19 cellular contexts compared by ENCODE assay signal in genomic region chr1:209506101-209506500, GRCh38.
DNase-seq lines count a peak whose midpoint lies in the region; ATAC-seq, FAIRE-seq and TF ChIP-seq lines count a peak whose summit lies in the region.
"Had no signal": no experiment of that assay in that cellular context is flagged by ENCODE, and none has a peak within 500 bp of the region (broad histone marks: within the 10 kb centered on the region; RNA-seq: fewer than 3 reads in every experiment).

No MANE protein-coding gene starts in this region.

- no CpG with 5 or more reads among the region's 3 CpGs for WGBS in trophoblast cell (ENCODE audit: extremely low coverage, insufficient coverage, insufficient read length)
- WGBS in right cardiac atrium: 63% methylated on average over 3 of the region's 3 CpGs

- no peak overlapping the region for H3K9ac ChIP-seq in BLaER1 treated with 17β-estradiol and CSF1 and Interleukin-3, amounts not matched to agents 10 nM and 100 nM
- H3K9ac ChIP-seq in HUES6 (ENCODE audit: low read length) (peak overlapping the region; percentile 17), astrocyte (ENCODE audit: low read length) (no peak overlapping the region), trophoblast cell (ENCODE audit: low read length) (no peak overlapping the region)

- peak overlapping the region; percentile 66 for H2BK5ac ChIP-seq in trophoblast cell (ENCODE audit: low read depth, low read length, poor library complexity)

- POLR2A ChIA-PET in PC-9 (lab: Charles Lee; ENCODE audit: unreplicated experiment): no interaction called here

- H4K12ac ChIP-seq in trophoblast cell (ENCODE audit: low read depth, low read length): no peak overlapping the region

- no peaks in the 10 kb centered on the region for H3K27me3 ChIP-seq in BLaER1 treated with 17β-estradiol and CSF1 and Interleukin-3, amounts not matched to agents 10 nM and 100 nM
- H3K27me3 ChIP-seq in HUES6 (ENCODE audit: control insufficient read depth, insufficient read depth, low read length) (no peaks in the 10 kb centered on the region), astrocyte (ENCODE audit: insufficient read depth, low read length) (peaks cover 3% of the 10 kb centered on the region), trophoblast cell (ENCODE audit: insufficient read depth, low read length) (no peaks in the 10 kb centered on the region), PC-9 (ENCODE audit: insufficient read depth, low read depth) (no peaks in the 10 kb centered on the region), right cardiac atrium (ENCODE audit: control insufficient read depth, insufficient read depth) (no peaks in the 10 kb centered on the region), lower lobe of right lung (ENCODE audit: low read depth) (no peaks in the 10 kb centered on the region)

- H3K36me3 Mint-ChIP-seq in astrocyte (ENCODE audit: low read depth, unreplicated experiment): peaks cover 8% of the 10 kb centered on the region
- H3K36me3 Mint-ChIP-seq: CD14-positive monocyte; CD8-positive, alpha-beta memory T cell had no signal

- TF ChIP-seq CTCF in astrocyte (IDR thresholded peaks at IDR 0.05; ENCODE audit: insufficient read depth, low read depth, low read length) (no peak), PC-9 (conservative IDR thresholded peaks at IDR 0.05) (no peak), lower lobe of right lung (IDR thresholded peaks at IDR 0.05) (no peak)

- H3K14ac ChIP-seq in trophoblast cell (ENCODE audit: low read length): peak overlapping the region; percentile 32

- peak overlapping the region; percentile 66 for H4K91ac ChIP-seq in trophoblast cell (ENCODE audit: low read depth, low read length)

- H3K79me2 ChIP-seq in astrocyte (ENCODE audit: insufficient read depth, low read length) (no peaks in the 10 kb centered on the region), trophoblast cell (ENCODE audit: control insufficient read depth, insufficient read depth, low read length, poor library complexity) (no peaks in the 10 kb centered on the region), PC-9 (ENCODE audit: low read depth) (no peaks in the 10 kb centered on the region)

- no peak overlapping the region for H3K4me3 ChIP-seq in BLaER1 treated with 17β-estradiol and CSF1 and Interleukin-3, amounts not matched to agents 10 nM and 100 nM
- H3K4me3 ChIP-seq in HUES6 (ENCODE audit: low read depth, low read length): no peak overlapping the region
- H3K4me3 ChIP-seq in astrocyte (ENCODE audit: insufficient read depth, low read depth, low read length): no peak overlapping the region
- H3K4me3 ChIP-seq in trophoblast cell (ENCODE audit: low read depth, low read length): no peak overlapping the region
- no peak overlapping the region for H3K4me3 ChIP-seq in PC-9
- no peak overlapping the region for H3K4me3 ChIP-seq in right cardiac atrium (ENCODE audit: low read length)
- H3K4me3 ChIP-seq in lower lobe of right lung: no peak overlapping the region
- H3K4me3 ChIP-seq: GM23338 had no signal

- peak overlapping the region; percentile 18 for H2AK5ac ChIP-seq in trophoblast cell (ENCODE audit: low read length)

- H2BK120ac ChIP-seq in trophoblast cell (ENCODE audit: insufficient read depth, low read length, poor library complexity): peak overlapping the region; percentile 74

- no TSS peak for BruUV-seq in PC-9 (replicated peaks; lab: Mats Ljungman, UMichigan)

- H3K9me3 ChIP-seq in BLaER1 treated with 17β-estradiol and CSF1 and Interleukin-3, amounts not matched to agents 10 nM and 100 nM (replicated peaks in 1 of 11): peaks cover 10 to 19% (median 15%) of the 10 kb centered on the region in 11 experiments
- no peaks in the 10 kb centered on the region for H3K9me3 ChIP-seq in HUES6 (ENCODE audit: control insufficient read depth, insufficient read depth, low read depth, low read length)
- no peaks in the 10 kb centered on the region for H3K9me3 ChIP-seq in astrocyte (ENCODE audit: insufficient read depth, low read depth, low read length)
- H3K9me3 ChIP-seq in trophoblast cell (ENCODE audit: insufficient read depth, low read depth, low read length): peaks cover 8% of the 10 kb centered on the region
- no peaks in the 10 kb centered on the region; the same call in 1 of the 2 replicates for H3K9me3 ChIP-seq in PC-9 (ENCODE audit: insufficient read depth, low read depth)
- H3K9me3 ChIP-seq in right cardiac atrium (ENCODE audit: control insufficient read depth, low read length): no peaks in the 10 kb centered on the region
- no peaks in the 10 kb centered on the region for H3K9me3 ChIP-seq in lower lobe of right lung

- FAIRE-seq in astrocyte (lab: Jason Lieb, UNC): no peak
- FAIRE-seq: D721Med, GM12891, GM18507 had no signal

- H2BK12ac ChIP-seq in trophoblast cell (ENCODE audit: low read length): peak overlapping the region; percentile 46

- 0 out of 22 replicates have a peak, but pooled peaks cover 0 to 5% (median 0%) of the 10 kb centered on the region in 11 experiments for H3K36me3 ChIP-seq in BLaER1 treated with 17β-estradiol and CSF1 and Interleukin-3, amounts not matched to agents 10 nM and 100 nM
- no peaks in the 10 kb centered on the region for H3K36me3 ChIP-seq in HUES6 (ENCODE audit: control insufficient read depth, insufficient read depth, low read length)
- no peaks in the 10 kb centered on the region for H3K36me3 ChIP-seq in astrocyte (ENCODE audit: insufficient read depth, low read length)
- no peaks in the 10 kb centered on the region for H3K36me3 ChIP-seq in trophoblast cell (ENCODE audit: control insufficient read depth in 1 of 2, insufficient read depth in 2 of 2, low read length in 2 of 2)
- no peaks in the 10 kb centered on the region for H3K36me3 ChIP-seq in PC-9 (ENCODE audit: low read depth)
- no peaks in the 10 kb centered on the region for H3K36me3 ChIP-seq in lower lobe of right lung

- H3K18ac ChIP-seq in trophoblast cell (ENCODE audit: low read length): peak overlapping the region; percentile 11

- H3K27me3 Mint-ChIP-seq in astrocyte (ENCODE audit: low read depth, unreplicated experiment): no peaks in the 10 kb centered on the region

- H2AFZ ChIP-seq in astrocyte (ENCODE audit: low read depth, low read length): no peak overlapping the region
- H2AFZ ChIP-seq in trophoblast cell (ENCODE audit: insufficient read depth, low read length, poor library complexity): no peak overlapping the region
- no peak overlapping the region for H2AFZ ChIP-seq in PC-9
- H2AFZ ChIP-seq: GM23338 had no signal

- CTCF ChIA-PET in PC-9 (lab: Charles Lee): no interaction called here

- peaks cover 5% of the 10 kb centered on the region for H3K79me1 ChIP-seq in trophoblast cell (ENCODE audit: low read length)

- H3K27ac Mint-ChIP-seq in astrocyte (ENCODE audit: unreplicated experiment): peak overlapping the region; percentile 100
- H3K27ac Mint-ChIP-seq: CD4-positive, alpha-beta T cell; CD8-positive, alpha-beta memory T cell; GM23338; H9 had no signal

- H3K4me2 ChIP-seq in BLaER1 treated with 17β-estradiol and CSF1 and Interleukin-3, amounts not matched to agents 10 nM and 100 nM: peak overlapping the region in 9 of 11 experiments; percentile 5 to 80 (median 63); a peak in 17 of 22 replicates
- H3K4me2 ChIP-seq in astrocyte (ENCODE audit: low read length) (no peak overlapping the region), trophoblast cell (ENCODE audit: low read length) (no peak overlapping the region), PC-9 (no peak overlapping the region)
- H3K4me2 ChIP-seq: GM23338 had no signal

- H4K8ac ChIP-seq in trophoblast cell (ENCODE audit: low read depth, low read length): no peak overlapping the region

- peaks cover 0 to 32% (median 21%) of the 10 kb centered on the region in 10 experiments; a peak in 16 of 20 replicates for H3K4me1 ChIP-seq in BLaER1 treated with 17β-estradiol and CSF1 and Interleukin-3, amounts not matched to agents 10 nM and 100 nM
- H3K4me1 ChIP-seq in HUES6 (ENCODE audit: control insufficient read depth, insufficient read depth, low read length) (peaks cover 23% of the 10 kb centered on the region; the same call in 1 of the 2 replicates), astrocyte (ENCODE audit: insufficient read depth, low read length) (peaks cover 7% of the 10 kb centered on the region), trophoblast cell (ENCODE audit: control insufficient read depth in 1 of 2, insufficient read depth in 2 of 2, low read length in 2 of 2) (peaks cover 0 to 13% of the 10 kb centered on the region in 2 experiments), PC-9 (replicated peaks; ENCODE audit: insufficient read depth) (no peaks in the 10 kb centered on the region), right cardiac atrium (ENCODE audit: control insufficient read depth, insufficient read depth, low read length) (no peaks in the 10 kb centered on the region), lower lobe of right lung (no peaks in the 10 kb centered on the region)

- intact Hi-C loops in PC-9 (cut with micrococcal nuclease; ENCODE audit: unreplicated experiment): no loop called here
- intact Hi-C loops in right cardiac atrium (cut with DNase I): no loop called here
- intact Hi-C loops in lower lobe of right lung (cut with DNase I): no loop called here

- no peaks in the 10 kb centered on the region for H3F3A ChIP-seq in PC-9 (ENCODE audit: insufficient read depth, low read depth)

- H3K9me3 Mint-ChIP-seq in astrocyte (ENCODE audit: unreplicated experiment): peaks cover 8% of the 10 kb centered on the region
- H3K9me3 Mint-ChIP-seq: GM23338 had no signal

- peaks cover 24% of the 10 kb centered on the region for H3K4me1 Mint-ChIP-seq in astrocyte (ENCODE audit: low read depth, unreplicated experiment)
- H3K4me1 Mint-ChIP-seq: CD14-positive monocyte; CD8-positive, alpha-beta memory T cell had no signal

- no peak overlapping the region for H3K23ac ChIP-seq in trophoblast cell (ENCODE audit: low read length)

- H3K27ac ChIP-seq in BLaER1 treated with 17β-estradiol and CSF1 and Interleukin-3, amounts not matched to agents 10 nM and 100 nM: no peak overlapping the region
- H3K27ac ChIP-seq in HUES6 (ENCODE audit: low read depth, low read length): no peak overlapping the region; the same call in 1 of the 2 replicates
- H3K27ac ChIP-seq in astrocyte (ENCODE audit: low read depth, low read length): no peak overlapping the region
- H3K27ac ChIP-seq in trophoblast cell (ENCODE audit: low read depth, low read length): no peak overlapping the region
- no peak overlapping the region for H3K27ac ChIP-seq in PC-9
- H3K27ac ChIP-seq in right cardiac atrium (ENCODE audit: low read length): no peak overlapping the region
- H3K27ac ChIP-seq in lower lobe of right lung: no peak overlapping the region

- H3K4me3 Mint-ChIP-seq in astrocyte (ENCODE audit: unreplicated experiment): no peak overlapping the region
- H3K4me3 Mint-ChIP-seq: CD14-positive monocyte; CD4-positive, alpha-beta T cell; CD8-positive, alpha-beta memory T cell; GM23338; H9 had no signal

- ATAC-seq in right cardiac atrium (no peak), lower lobe of right lung (no peak)
- ATAC-seq: GM23338, HCT116 had no signal

- no peaks in the 10 kb centered on the region for H4K20me1 ChIP-seq in BLaER1 treated with 17β-estradiol and CSF1 and Interleukin-3, amounts not matched to agents 10 nM and 100 nM
- H4K20me1 ChIP-seq in astrocyte (ENCODE audit: insufficient read depth, low read length): no peaks in the 10 kb centered on the region
- H4K20me1 ChIP-seq in PC-9 (ENCODE audit: insufficient read depth): no peaks in the 10 kb centered on the region

- no peak for DNase-seq in astrocyte (ENCODE audit: low read depth)
- no peak for DNase-seq in trophoblast cell
- no peak for DNase-seq in PC-9
- DNase-seq in right cardiac atrium: no peak
- DNase-seq in lower lobe of right lung: no peak
- DNase-seq: CD4-positive, alpha-beta T cell; CD8-positive, alpha-beta memory T cell; DMS 273 treated with DMSO at 0.1 percent for 48 hours; DMS79; GF-D8; H9 had no signal

- peak overlapping the region; percentile 39 for H3K4ac ChIP-seq in trophoblast cell (ENCODE audit: low read depth, low read length)

- H3K9me2 ChIP-seq in PC-9 (ENCODE audit: insufficient read depth): no peaks in the 10 kb centered on the region

Comparison
In these comparisons a context has a peak if more than half of its experiments do, and no peak if none do; other contexts are left out.
1. H3K4me2 ChIP-seq: peak in BLaER1 treated with 17β-estradiol and CSF1 and Interleukin-3, amounts not matched to agents 10 nM and 100 nM (9 of 11); none in astrocyte (single experiment), trophoblast cell (single experiment) and PC-9 (single experiment).